Comparison of ENCODE assay signal across 16 cellular contexts in the genomic region with DNA sequence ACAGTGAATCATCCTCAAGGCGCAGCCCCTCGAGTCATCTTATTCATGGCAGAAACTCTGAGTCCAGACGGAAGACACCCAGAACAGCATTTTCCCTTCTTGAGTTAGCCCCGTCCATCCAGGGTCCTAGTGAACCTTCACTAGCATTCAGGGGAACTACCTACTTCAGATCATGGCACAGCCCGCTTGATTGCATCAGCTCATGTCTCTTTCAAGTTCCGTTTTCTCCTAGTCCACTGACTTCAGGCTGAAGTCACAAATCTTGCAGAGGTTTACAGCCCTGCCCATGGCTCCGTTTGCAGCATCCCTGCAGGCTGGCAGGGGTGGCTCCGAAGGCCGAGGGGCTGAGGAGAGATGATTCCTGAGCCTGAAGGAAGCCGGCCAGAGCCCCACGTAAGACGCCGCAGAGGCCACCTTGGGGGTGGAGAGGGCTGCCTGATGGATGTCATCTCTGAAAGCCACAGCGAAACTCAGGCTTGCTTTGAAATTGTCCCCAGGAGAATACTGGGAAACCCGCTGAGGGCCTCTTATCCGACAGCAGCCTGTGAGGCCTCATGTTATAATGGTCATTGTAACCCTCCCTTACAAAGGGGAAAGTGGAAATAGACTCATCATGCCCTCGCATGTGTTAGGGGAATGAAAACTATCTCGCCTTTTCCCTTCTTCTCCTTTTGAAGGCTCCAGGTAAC.
DNase-seq lines count a peak whose midpoint lies in the region; ATAC-seq, FAIRE-seq and TF ChIP-seq lines count a peak whose summit lies in the region.
"Had no signal": no experiment of that assay in that cellular context is flagged by ENCODE, and none has a peak within 500 bp of the region (broad histone marks: within the 10 kb centered on the region; RNA-seq: fewer than 3 reads in every experiment).

No MANE protein-coding gene starts in this region.

- no peak overlapping the region for H2BK12ac ChIP-seq in H1 (ENCODE audit: low read depth, low read length)

- H2AFZ ChIP-seq in MM.1S (ENCODE audit: low read length) (no peak overlapping the region), H1 (ENCODE audit: low read length) (no peak overlapping the region)

- no peaks in the 10 kb centered on the region for H3K79me1 ChIP-seq in H1 (ENCODE audit: low read depth, low read length)

- no peak for TF ChIP-seq EP300 in H1 (IDR thresholded peaks at IDR 0.05; ENCODE audit: borderline replicate concordance in 1 of 2, low read depth in 2 of 2, low read length in 2 of 2)

- peaks cover 30 to 56% (median 39%) of the 10 kb centered on the region in 10 experiments for H3K4me1 ChIP-seq in BLaER1 treated with 17β-estradiol and CSF1 and Interleukin-3, amounts not matched to agents 10 nM and 100 nM
- H3K4me1 ChIP-seq in MM.1S (ENCODE audit: low read length) (no peaks in the 10 kb centered on the region), H1 (replicated peaks in 1 of 4; ENCODE audit: control insufficient read depth in 3 of 4, insufficient read depth in 4 of 4, low read length in 3 of 4) (no peaks in the 10 kb centered on the region), colonic mucosa (no peaks in the 10 kb centered on the region)
- H3K4me1 ChIP-seq: heart right ventricle had no signal

- H4K5ac ChIP-seq in H1 (ENCODE audit: insufficient read length, low read depth, low read length): no peak overlapping the region

- no peaks in the 10 kb centered on the region for H3K9me2 ChIP-seq in MM.1S (replicated peaks; ENCODE audit: insufficient read depth, low read length)

- H3K27me3 ChIP-seq in BLaER1 treated with 17β-estradiol and CSF1 and Interleukin-3, amounts not matched to agents 10 nM and 100 nM: no peaks in the 10 kb centered on the region
- H3K27me3 ChIP-seq in MM.1S (replicated peaks; ENCODE audit: insufficient read depth, low read length): peaks cover 72% of the 10 kb centered on the region
- no peaks in the 10 kb centered on the region for H3K27me3 ChIP-seq in H1 (replicated peaks in 1 of 4; ENCODE audit: control insufficient read depth in 3 of 4, extremely low read depth in 1 of 4, insufficient read depth in 3 of 4, low read length in 3 of 4)
- H3K27me3 ChIP-seq in colonic mucosa: no peaks in the 10 kb centered on the region

- no peaks in the 10 kb centered on the region for H3F3A ChIP-seq in MM.1S (ENCODE audit: insufficient read depth, low read length)

- no peak for ATAC-seq in GM21381 (IDR thresholded peaks at IDR 0.05; ENCODE audit: unreplicated experiment)
- ATAC-seq: heart right ventricle, PC-3 had no signal

- DNase-seq in GM19238 (ENCODE audit: insufficient read length, low spot score): peak; percentile 13
- DNase-seq in MM.1S: no peak
- no peak for DNase-seq in H1 (ENCODE audit: low read depth in 1 of 2, low spot score in 2 of 2)
- DNase-seq in colonic mucosa: no peak
- DNase-seq in SW480 (ENCODE audit: low spot score): no peak
- DNase-seq in erythroblast (lab: John Stamatoyannopoulos, UW): no peak
- DNase-seq: ACHN; CD4-positive, CD25-positive, alpha-beta regulatory T cell; DMS153; heart right ventricle; NCI-H510A treated with DMSO at 0.1 percent for 48 hours; occipital lobe; PC-3 had no signal

- H4K91ac ChIP-seq in H1 (replicated peaks; ENCODE audit: insufficient read length, low read length): no peak overlapping the region

- POLR2A ChIA-PET in H1 (lab: Charles Lee; ENCODE audit: partially characterized antibody): no interaction called here

- no peaks in the 10 kb centered on the region for H3K36me3 ChIP-seq in BLaER1 treated with 17β-estradiol and CSF1 and Interleukin-3, amounts not matched to agents 10 nM and 100 nM
- H3K36me3 ChIP-seq in MM.1S (replicated peaks; ENCODE audit: insufficient read depth, low read length) (no peaks in the 10 kb centered on the region), H1 (ENCODE audit: control insufficient read depth in 2 of 4, insufficient read depth in 4 of 4, low read length in 3 of 4) (no peaks in the 10 kb centered on the region), colonic mucosa (no peaks in the 10 kb centered on the region)
- H3K36me3 ChIP-seq: heart right ventricle, thoracic aorta had no signal

- H3K18ac ChIP-seq in H1 (ENCODE audit: extremely low read depth, low read length): no peak overlapping the region

- no peak overlapping the region for H2BK20ac ChIP-seq in H1 (ENCODE audit: low read length)

- H3K4me2 ChIP-seq in BLaER1 treated with 17β-estradiol and CSF1 and Interleukin-3, amounts not matched to agents 10 nM and 100 nM: peak overlapping the region; percentile 66 to 93 (median 85)
- H3K4me2 ChIP-seq in MM.1S (ENCODE audit: low read depth, low read length) (0 out of 2 replicates have a peak overlapping the region, but pooled peaks have one; percentile 5), H1 (ENCODE audit: insufficient read depth in 1 of 2, low read depth in 2 of 2, low read length in 2 of 2) (no peak overlapping the region)

- FAIRE-seq in H1 (lab: Jason Lieb, UNC): no peak

- no peak overlapping the region for H2AK5ac ChIP-seq in H1 (ENCODE audit: low read depth, low read length)

- H2BK120ac ChIP-seq in H1 (replicated peaks; ENCODE audit: low read depth, low read length): no peak overlapping the region

- 0 out of 22 replicates have a peak, but pooled peaks cover 0 to 11% (median 0%) of the 10 kb centered on the region in 11 experiments for H4K20me1 ChIP-seq in BLaER1 treated with 17β-estradiol and CSF1 and Interleukin-3, amounts not matched to agents 10 nM and 100 nM
- H4K20me1 ChIP-seq in MM.1S (ENCODE audit: insufficient read depth, low read length) (no peaks in the 10 kb centered on the region), H1 (replicated peaks in 1 of 2; ENCODE audit: control insufficient read depth in 1 of 2, insufficient read depth in 2 of 2, low read length in 2 of 2) (no peaks in the 10 kb centered on the region)

- CTCF ChIA-PET in H1 (lab: Charles Lee; ENCODE audit: partially characterized antibody): no interaction called here

- peak overlapping the region in 10 of 11 experiments; percentile 1 to 74 (median 62); a peak in 19 of 22 replicates for H3K9ac ChIP-seq in BLaER1 treated with 17β-estradiol and CSF1 and Interleukin-3, amounts not matched to agents 10 nM and 100 nM
- H3K9ac ChIP-seq in MM.1S (ENCODE audit: low read length) (no peak overlapping the region), H1 (replicated peaks in 1 of 4; ENCODE audit: extremely low read depth in 1 of 4, low read depth in 3 of 4, low read length in 3 of 4) (no peak overlapping the region), colonic mucosa (ENCODE audit: low read depth in 2 of 2, low read length in 2 of 2) (no peak overlapping the region)

- H2BK15ac ChIP-seq in H1 (ENCODE audit: low read length): no peak overlapping the region

- no peak overlapping the region for H4K8ac ChIP-seq in H1 (ENCODE audit: extremely low read depth, insufficient read depth, low read length)

- no peak overlapping the region for H3K56ac ChIP-seq in H1 (replicated peaks; ENCODE audit: insufficient read length, low read depth, low read length)

- 87% methylated on average over 16 of the region's 18 CpGs; no CpG with 5 or more reads in 1 of the 2 experiments for WGBS in H1 (ENCODE audit: extremely low coverage in 1 of 2, insufficient coverage in 1 of 2, insufficient read length in 1 of 2, insufficient replicate concordance in 2 of 2, low coverage in 1 of 2, low lambda C conversion rate in 2 of 2, missing lambda C conversion rate in 1 of 2), 2 experiments

- H3K27ac ChIP-seq in BLaER1 treated with 17β-estradiol and CSF1 and Interleukin-3, amounts not matched to agents 10 nM and 100 nM: peak overlapping the region; percentile 15 to 84 (median 70); a peak in 20 of 22 replicates
- H3K27ac ChIP-seq in MM.1S (ENCODE audit: low read length) (no peak overlapping the region), H1 (ENCODE audit: low read depth, low read length) (no peak overlapping the region), colonic mucosa (no peak overlapping the region)
- H3K27ac ChIP-seq: heart right ventricle, thoracic aorta had no signal

- H3K4ac ChIP-seq in H1 (replicated peaks; ENCODE audit: insufficient read length, low read depth, low read length): peak overlapping the region; percentile 62

- H2BK5ac ChIP-seq in H1 (ENCODE audit: low read depth, low read length): no peak overlapping the region

- H3K9me3 ChIP-seq in BLaER1 treated with 17β-estradiol and CSF1 and Interleukin-3, amounts not matched to agents 10 nM and 100 nM (replicated peaks in 1 of 11): no peaks in the 10 kb centered on the region
- no peaks in the 10 kb centered on the region for H3K9me3 ChIP-seq in MM.1S (replicated peaks; ENCODE audit: insufficient read depth, low read length)
- peaks cover 49 to 64% of the 10 kb centered on the region in 2 experiments; a peak in 3 of 4 replicates for H3K9me3 ChIP-seq in H1 (ENCODE audit: insufficient read depth in 2 of 2, low read depth in 1 of 2, low read length in 1 of 2)
- no peaks in the 10 kb centered on the region for H3K9me3 ChIP-seq in colonic mucosa
- H3K9me3 ChIP-seq: thoracic aorta had no signal

- H3K23me2 ChIP-seq in H1 (ENCODE audit: low read depth, low read length): no peaks in the 10 kb centered on the region; the same call in 1 of the 2 replicates

- peak overlapping the region in 5 of 10 experiments; percentile 9 to 54 (median 15); a peak in 7 of 20 replicates for H3K4me3 ChIP-seq in BLaER1 treated with 17β-estradiol and CSF1 and Interleukin-3, amounts not matched to agents 10 nM and 100 nM
- H3K4me3 ChIP-seq in MM.1S (ENCODE audit: low read length) (no peak overlapping the region), H1 (ENCODE audit: extremely low read depth in 1 of 4, insufficient read depth in 2 of 4, low read depth in 3 of 4, low read length in 4 of 4) (no peak overlapping the region), colonic mucosa (no peak overlapping the region)
- H3K4me3 ChIP-seq: heart right ventricle, thoracic aorta had no signal

- intact Hi-C loops in colonic mucosa (cut with DNase I): no loop called here

- no peak for TF ChIP-seq RAD21 in H1 (IDR thresholded peaks at IDR 0.05 in 1 of 2, conservative IDR thresholded peaks at IDR 0.05 in 1 of 2; ENCODE audit: low read depth in 2 of 2, low read length in 2 of 2)

- no peak overlapping the region for H3K23ac ChIP-seq in H1 (ENCODE audit: insufficient read length)

- TF ChIP-seq POLR2A in H1 (IDR thresholded peaks at IDR 0.05; ENCODE audit: control extremely low read depth in 1 of 2, low read depth in 2 of 2, low read length in 2 of 2) (no peak), erythroblast (IDR thresholded peaks at IDR 0.05; ENCODE audit: low read length) (no peak)

- H3K79me2 ChIP-seq in MM.1S (ENCODE audit: low read length) (no peaks in the 10 kb centered on the region), H1 (ENCODE audit: control insufficient read depth in 1 of 2, insufficient read depth in 2 of 2, low read length in 2 of 2) (no peaks in the 10 kb centered on the region)

- TF ChIP-seq CTCF in MM.1S (IDR thresholded peaks at IDR 0.05; ENCODE audit: low read length) (no peak), H1 (IDR thresholded peaks at IDR 0.05; ENCODE audit: control extremely low read depth in 1 of 3, insufficient read depth in 1 of 3, low read depth in 1 of 3, low read length in 3 of 3) (no peak), colonic mucosa (IDR thresholded peaks at IDR 0.05) (no peak)

- H3K14ac ChIP-seq in H1 (ENCODE audit: insufficient read length): no peak overlapping the region

TF ChIP-seq in H1, 55 proteins besides CTCF, POLR2A, EP300 and RAD21 (continues in another document):
- TF ChIP-seq CBX5 (IDR thresholded peaks at IDR 0.05; ENCODE audit: low read depth, low read length): no peak

Comparison
In these comparisons a context has a peak if more than half of its experiments do, and no peak if none do; other contexts are left out.
1. H3K27ac ChIP-seq: peak in BLaER1 treated with 17β-estradiol and CSF1 and Interleukin-3, amounts not matched to agents 10 nM and 100 nM (11 of 11); none in MM.1S (single experiment), H1 (single experiment) and colonic mucosa (single experiment).
2. H3K4me2 ChIP-seq: peak in BLaER1 treated with 17β-estradiol and CSF1 and Interleukin-3, amounts not matched to agents 10 nM and 100 nM (11 of 11) and MM.1S (single experiment); none in H1 (0 of 2).
3. H3K9ac ChIP-seq: peak in BLaER1 treated with 17β-estradiol and CSF1 and Interleukin-3, amounts not matched to agents 10 nM and 100 nM (10 of 11); none in MM.1S (single experiment), H1 (0 of 4) and colonic mucosa (0 of 2).